17 cellular contexts compared by ENCODE assay signal in the genomic region with DNA sequence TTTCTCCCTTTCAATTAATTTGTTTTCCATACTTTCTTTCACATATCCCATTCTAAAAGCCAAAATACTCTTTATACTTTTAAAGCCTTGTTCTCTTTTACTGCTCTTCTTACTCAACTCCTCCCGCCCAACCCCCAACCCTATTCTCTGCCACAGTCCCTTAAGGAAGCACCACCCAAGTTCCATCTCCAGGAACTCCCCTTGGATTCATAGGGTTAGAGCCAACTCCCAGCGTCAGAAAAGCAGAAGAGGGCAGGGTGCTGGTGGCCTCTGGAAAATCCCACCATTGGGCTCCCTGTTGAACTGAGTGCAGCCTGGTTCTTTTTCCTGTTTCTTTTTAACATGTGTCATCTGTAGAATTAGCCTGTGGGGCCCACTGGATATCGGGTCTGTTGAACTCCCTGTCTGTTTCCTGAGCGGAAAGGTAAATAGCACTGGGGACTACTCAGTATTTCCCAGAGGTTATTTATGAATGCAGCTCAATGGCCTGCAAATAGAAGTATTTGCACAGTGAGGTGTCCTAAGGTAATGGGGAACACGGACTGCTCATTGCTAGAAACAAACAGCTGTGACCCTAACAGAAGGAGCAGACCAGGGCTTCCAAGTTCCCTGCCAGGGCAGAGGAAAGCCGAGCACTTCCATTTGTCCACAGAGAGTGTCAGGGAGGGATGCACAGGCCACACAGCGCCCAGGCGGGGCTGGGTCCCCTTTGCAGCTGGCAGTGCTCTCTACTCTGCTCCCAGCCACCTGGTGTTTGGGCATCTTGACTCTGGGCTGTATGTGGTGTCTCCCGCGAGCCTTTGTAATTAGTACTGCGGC.
DNase-seq lines count a peak whose midpoint lies in the region; ATAC-seq, FAIRE-seq and TF ChIP-seq lines count a peak whose summit lies in the region.
"Had no signal": no experiment of that assay in that cellular context is flagged by ENCODE, and none has a peak within 500 bp of the region (broad histone marks: within the 10 kb centered on the region; RNA-seq: fewer than 3 reads in every experiment).

No MANE protein-coding gene starts in this region.

- H3K4me1 ChIP-seq in PC-3 (ENCODE audit: insufficient read depth, low read length) (no peaks in the 10 kb centered on the region), spleen (peaks cover 0 to 7% (median 0%) of the 10 kb centered on the region in 6 donors)
- H3K4me1 ChIP-seq: gastrocnemius medialis had no signal

- H2AFZ ChIP-seq in PC-3 (ENCODE audit: low read length), result peak overlapping the region; percentile 48

- H3K36me3 ChIP-seq in PC-3 (ENCODE audit: low read depth, low read length) (no peaks in the 10 kb centered on the region), spleen (no peaks in the 10 kb centered on the region)
- H3K36me3 ChIP-seq: gastrocnemius medialis had no signal

- no peak for TF ChIP-seq POLR2A in spleen (IDR thresholded peaks at IDR 0.05)

- POLR2A ChIA-PET in PC-3 (lab: Charles Lee; ENCODE audit: unreplicated experiment), result no interaction called here

- CTCF ChIA-PET in PC-3 (lab: Charles Lee), result no interaction called here

- no peak for TF ChIP-seq CTCF in PC-3 (conservative IDR thresholded peaks at IDR 0.05; ENCODE audit: low read depth, low read length)
- TF ChIP-seq CTCF in spleen (IDR thresholded peaks at IDR 0.05 in 8 of 11, conservative IDR thresholded peaks at IDR 0.05 in 3 of 11), result no peak
- TF ChIP-seq CTCF in D721Med (IDR thresholded peaks at IDR 0.05; ENCODE audit: insufficient read depth, missing control alignments), result no peak

- H3K27me3 ChIP-seq in PC-3 (ENCODE audit: low read length) (no peaks in the 10 kb centered on the region), spleen (replicated peaks in 1 of 7) (peaks cover 0 to 5% (median 0%) of the 10 kb centered on the region in 7 donors)

- no peaks in the 10 kb centered on the region for H3K79me2 ChIP-seq in PC-3 (ENCODE audit: low read length)

- H3F3A ChIP-seq in PC-3 (ENCODE audit: low read length, unreplicated experiment), result no peaks in the 10 kb centered on the region

- H4K20me1 ChIP-seq in PC-3 (ENCODE audit: low read length), result no peaks in the 10 kb centered on the region

- H3K9ac ChIP-seq in PC-3 (ENCODE audit: low read length), result no peak overlapping the region

- intact Hi-C loops in PC-3 (cut with micrococcal nuclease), result no loop called here
- intact Hi-C loops in left colon (cut with DNase I, micrococcal nuclease), result no loop called here
- intact Hi-C loops in spleen (cut with DNase I; ENCODE audit: low total_unique reads), result no loop called here

- no peak overlapping the region; the same call in 1 of the 2 replicates for H3K4me2 ChIP-seq in PC-3 (ENCODE audit: low read length)

- ATAC-seq in PC-3 (peak; percentile 82), left colon (peak; percentile 29), GM19455 (IDR thresholded peaks at IDR 0.05; ENCODE audit: unreplicated experiment) (no peak)
- ATAC-seq: gastrocnemius medialis, sciatic nerve had no signal

- FAIRE-seq in D721Med (lab: Jason Lieb, UNC), result no peak
- FAIRE-seq: GM12891, TTC549 had no signal

- 55 to 62% (median 59%) methylated on average over 9 to 11 of the region's 11 CpGs for WGBS in spleen, 5 donors

- no TSS peak for BruUV-seq in PC-3 (replicated peaks; lab: Mats Ljungman, UMichigan)

- DNase-seq in DMS153 (lab: John Stamatoyannopoulos, UW) (peak; percentile 97), NCI-H1417 treated with DMSO at 0.1 percent for 48 hours (lab: John Stamatoyannopoulos, UW) (peak; percentile 11), PC-3 (peak; percentile 38), left colon (no peak), spleen (no peak), D721Med (ENCODE audit: insufficient read length, low spot score) (no peak), AG08396 (ENCODE audit: low spot score) (no peak)
- DNase-seq: activated CD8-positive, alpha-beta memory T cell treated with anti-CD3 and anti-CD28 coated beads for 24 hours; activated naive CD4-positive, alpha-beta T cell treated with anti-CD3 and anti-CD28 coated beads for 36 hours; gastrocnemius medialis; islet precursor cell; naive B cell; Right ventricle myocardium superior had no signal

- H3K27ac ChIP-seq in PC-3 (ENCODE audit: low read length), result no peak overlapping the region
- peak overlapping the region in 3 of 8 donors; percentile 8 to 32 (median 8) for H3K27ac ChIP-seq in spleen
- H3K27ac ChIP-seq: gastrocnemius medialis had no signal

- H3K4me3 ChIP-seq in PC-3 (ENCODE audit: low read length), result no peak overlapping the region
- no peak overlapping the region for H3K4me3 ChIP-seq in spleen
- H3K4me3 ChIP-seq: gastrocnemius medialis had no signal

- H3K9me3 ChIP-seq in PC-3 (ENCODE audit: low read length) (no peaks in the 10 kb centered on the region), spleen (peaks cover 0 to 11% (median 9%) of the 10 kb centered on the region in 8 donors)
- H3K9me3 ChIP-seq: gastrocnemius medialis had no signal

- no peaks in the 10 kb centered on the region for H3K9me2 ChIP-seq in PC-3 (replicated peaks; ENCODE audit: low read length)

Comparison
In these comparisons a context has a peak if more than half of its experiments do, and no peak if none do; other contexts are left out.
1. DNase-seq: peak in DMS153 (single experiment), NCI-H1417 treated with DMSO at 0.1 percent for 48 hours (single experiment) and PC-3 (single experiment); none in left colon (0 of 2), spleen (single experiment), D721Med (single experiment) and AG08396 (single experiment).